Comparison of ENCODE assay signal across 8 cellular contexts in the genomic region with DNA sequence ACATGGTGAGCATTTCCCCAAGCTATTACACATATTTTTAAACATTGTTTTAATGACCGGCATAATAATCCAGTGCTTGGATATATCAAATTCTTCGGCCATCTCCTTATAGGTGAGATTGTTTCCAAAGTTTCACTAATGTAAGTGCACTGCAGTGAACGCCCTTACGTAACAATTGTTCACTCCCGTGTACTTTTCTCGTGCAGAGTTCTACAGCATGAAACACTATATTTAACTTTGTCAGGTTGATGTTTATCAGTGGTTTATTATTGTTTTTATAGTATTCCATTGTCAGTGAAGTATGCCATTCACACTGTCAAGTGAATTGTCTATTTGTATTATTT. TPM values are rescaled to one million over a fixed set of nuclear protein-coding genes. Genes with fewer than 3 reads are reported as not detected.
DNase-seq lines count a peak whose midpoint lies in the region; ATAC-seq and TF ChIP-seq lines count a peak whose summit lies in the region.

No MANE protein-coding gene starts in this region.

- H3K27ac ChIP-seq in SK-N-MC (no peak overlapping the region; the same call in 1 of the 2 replicates), esophagus squamous epithelium (peak overlapping the region; percentile 96 to 98 (median 98)), rectal smooth muscle tissue (ENCODE audit: low read depth, low read length) (peak overlapping the region; percentile 81)

- TF ChIP-seq CTCF in GM12865 (IDR thresholded peaks at IDR 0.05; ENCODE audit: insufficient read depth, low read depth, low read length, missing control alignments) (no peak), esophagus squamous epithelium (IDR thresholded peaks at IDR 0.05) (no peak)

- H3K27me3 ChIP-seq in esophagus squamous epithelium (no peaks in the 10 kb centered on the region), rectal smooth muscle tissue (ENCODE audit: control insufficient read depth, insufficient read depth, low read length) (no peaks in the 10 kb centered on the region)

- no peak for TF ChIP-seq POLR2A in esophagus squamous epithelium (IDR thresholded peaks at IDR 0.05)

- H3K4me3 ChIP-seq in GM12865 (ENCODE audit: low read depth, low read length) (peak overlapping the region; percentile 48), SK-N-MC (peak overlapping the region; percentile 90), esophagus squamous epithelium (peak overlapping the region; percentile 58 to 85 (median 66)), rectal smooth muscle tissue (ENCODE audit: low read length) (peak overlapping the region; percentile 54)

- intact Hi-C loops in esophagus squamous epithelium (cut with DNase I), result no loop called here

- no peak for DNase-seq in GM12865 (ENCODE audit: low read depth)
- no peak for DNase-seq in SK-N-MC (ENCODE audit: low read depth, low spot score)
- no peak for DNase-seq in esophagus squamous epithelium (lab: John Stamatoyannopoulos, UW)
- no peak for DNase-seq in NCI-H146 treated with DMSO at 0.1 percent for 48 hours (lab: John Stamatoyannopoulos, UW; ENCODE audit: unreplicated experiment)
- DNase-seq in D341Med (ENCODE audit: low spot score), result no peak

- H3K4me1 ChIP-seq in esophagus squamous epithelium (peaks cover 18 to 50% (median 28%) of the 10 kb centered on the region in 3 donors), rectal smooth muscle tissue (ENCODE audit: control insufficient read depth, insufficient read depth, low read length) (peaks cover 20% of the 10 kb centered on the region)

- H3K9ac ChIP-seq in SK-N-MC (ENCODE audit: insufficient read length), result no peak overlapping the region
- no peak overlapping the region for H3K9ac ChIP-seq in rectal smooth muscle tissue (ENCODE audit: low read length)

- H3K9me3 ChIP-seq in SK-N-MC (ENCODE audit: low read depth, low read length) (no peaks in the 10 kb centered on the region), esophagus squamous epithelium (no peaks in the 10 kb centered on the region)

- no peak for ATAC-seq in GM19023 (IDR thresholded peaks at IDR 0.05; ENCODE audit: unreplicated experiment)
- no peak for ATAC-seq in GM19035 (IDR thresholded peaks at IDR 0.05; ENCODE audit: unreplicated experiment)

- 14 to 19% methylated on average over 6 of the region's 6 CpGs for WGBS in esophagus squamous epithelium, 2 donors

- H3K36me3 ChIP-seq in SK-N-MC (ENCODE audit: insufficient read depth, low read length) (peaks cover 24% of the 10 kb centered on the region; the same call in 1 of the 2 replicates), esophagus squamous epithelium (peaks cover 0 to 29% (median 4%) of the 10 kb centered on the region in 3 donors), rectal smooth muscle tissue (ENCODE audit: control insufficient read depth, insufficient read depth, low read length) (no peaks in the 10 kb centered on the region)

RNA-seq across cellular contexts. Expression of a gene that starts 3.4 kb away (rescaled TPM):
- 10 to 100 TPM in 1 of 4 donors, 1 to 10 TPM in 3; 3.4 to 11.8 (median 5.1) TPM for total RNA-seq in esophagus squamous epithelium

RNA-seq across cellular contexts. Expression of a gene that starts 7.9 kb away (rescaled TPM):
- total RNA-seq in esophagus squamous epithelium, result 10 to 100 TPM; 21.3 to 43.0 (median 38.0) TPM
